1 cellular context compared by ENCODE assay signal in the genomic region with DNA sequence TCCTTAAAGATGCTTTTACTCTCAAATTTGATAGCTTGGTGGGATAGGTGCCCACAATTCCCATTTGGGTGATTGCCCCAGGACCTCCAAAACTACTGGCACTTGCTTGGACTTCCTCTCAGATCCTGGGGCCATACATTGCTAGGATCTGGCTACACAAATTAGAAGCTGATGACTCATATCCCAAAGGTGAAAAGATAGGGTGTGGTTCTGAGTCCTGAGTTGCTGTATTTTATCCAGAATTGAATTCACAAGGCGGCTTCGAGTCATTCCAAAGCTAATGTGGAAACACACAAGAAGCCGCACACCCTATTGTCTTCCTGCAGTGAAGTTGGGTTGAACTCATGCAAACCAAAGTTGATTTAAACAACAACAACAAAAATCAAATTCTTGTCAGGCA.
A peak's percentile ranks its signal among the peaks of the same experiment; 100 is the strongest.
TF ChIP-seq lines count a peak whose summit lies in the region.

No MANE protein-coding gene starts in this region.

TF ChIP-seq in endothelial cell of umbilical vein, 7 proteins besides CTCF, POLR2A, EP300 and RAD21:
- TF ChIP-seq JUN (IDR thresholded peaks at IDR 0.05; ENCODE audit: borderline replicate concordance, insufficient read depth, insufficient read length, low read depth) (no peak), POLR2AphosphoS5 (IDR thresholded peaks at IDR 0.05; ENCODE audit: insufficient read depth, low read depth, low read length) (no peak), GATA2 (IDR thresholded peaks at IDR 0.05; ENCODE audit: insufficient read depth, insufficient read length, low read depth, low read length) (no peak), MYC (IDR thresholded peaks at IDR 0.05; ENCODE audit: low read depth, low read length) (no peak), FOS (IDR thresholded peaks at IDR 0.05; ENCODE audit: borderline replicate concordance, insufficient read depth, low read length) (peak; percentile 23), EZH2 (IDR thresholded peaks at IDR 0.05; ENCODE audit: borderline replicate concordance, low read depth, low read length, severe bottlenecking) (no peak)
- TF ChIP-seq, protein P1, sequence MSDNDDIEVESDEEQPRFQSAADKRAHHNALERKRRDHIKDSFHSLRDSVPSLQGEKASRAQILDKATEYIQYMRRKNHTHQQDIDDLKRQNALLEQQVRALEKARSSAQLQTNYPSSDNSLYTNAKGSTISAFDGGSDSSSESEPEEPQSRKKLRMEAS (IDR thresholded peaks at IDR 0.05; ENCODE audit: insufficient read depth, insufficient read length), result no peak
